ENCODE assay signal across 22 cellular contexts in genomic region chr12:56998316-56998715, GRCh38. TPM values are rescaled to one million over a fixed set of nuclear protein-coding genes. Genes with fewer than 3 reads are reported as not detected.
A peak's percentile ranks its signal among the peaks of the same experiment; 100 is the strongest.
DNase-seq lines count a peak whose midpoint lies in the region; ATAC-seq and TF ChIP-seq lines count a peak whose summit lies in the region.
"Had no signal": no experiment of that assay in that cellular context is flagged by ENCODE, and none has a peak within 500 bp of the region (broad histone marks: within the 10 kb centered on the region; RNA-seq: fewer than 3 reads in every experiment).

No MANE protein-coding gene starts in this region.

- POLR2A ChIA-PET in activated B cell treated with CpG ODN at 0.5 μM for 24 hours (lab: Charles Lee) = interaction anchor here (1.0 to 1.1 kb wide), 2 partner anchors 114 to 310 kb away, joined by 3 to 6 read pairs; partner anchors contain the start of genes PTGES3 and STAT6

- H3K4me1 Mint-ChIP-seq in natural killer cell treated with Interleukin-12 subunit alpha and Interleukin-12 subunit beta and Interleukin-15 and Interleukin-18, amount 100 ng/mL, for 72 hours (ENCODE audit: low read depth in 2 of 2) = peaks cover 44 to 45% of the 10 kb centered on the region in 2 donors
- H3K4me1 Mint-ChIP-seq in natural killer cell (peaks cover 15 to 35% of the 10 kb centered on the region in 2 donors), activated B cell treated with CpG ODN at 0.5 μM for 24 hours (peaks cover 38% of the 10 kb centered on the region)
- peaks cover 44% of the 10 kb centered on the region for H3K4me1 Mint-ChIP-seq in activated naive CD8-positive, alpha-beta T cell treated with anti-CD3 and anti-CD28 coated beads, Interleukin-2, amount 50 U/mL, for 24 hours
- H3K4me1 Mint-ChIP-seq in stimulated activated naive CD8-positive, alpha-beta T cell treated with anti-CD3 and anti-CD28 coated beads, Interleukin-15, amount 100 ng/mL, for 72 hours = peaks cover 61% of the 10 kb centered on the region

- CTCF ChIA-PET in activated B cell treated with CpG ODN at 0.5 μM for 24 hours (lab: Charles Lee) = interaction anchor here (0.8 to 3.9 kb wide), 3 partner anchors 10 to 240 kb away, joined by 3 to 23 read pairs (median 3); no protein-coding TSS in a partner anchor

- ATAC-seq in natural killer cell treated with Interleukin-12 subunit alpha and Interleukin-12 subunit beta and Interleukin-15 and Interleukin-18, amount 100 ng/mL, for 72 hours = no peak
- no peak for ATAC-seq in natural killer cell
- no peak for ATAC-seq in activated B cell treated with CpG ODN at 0.5 μM for 24 hours (ENCODE audit: low read depth)
- no peak for ATAC-seq in activated naive CD8-positive, alpha-beta T cell treated with anti-CD3 and anti-CD28 coated beads, Interleukin-2, amount 50 U/mL, for 24 hours
- ATAC-seq in stimulated activated naive CD8-positive, alpha-beta T cell treated with anti-CD3 and anti-CD28 coated beads, Interleukin-15, amount 100 ng/mL, for 72 hours = no peak
- no peak for ATAC-seq in HG03196 (IDR thresholded peaks at IDR 0.05; ENCODE audit: unreplicated experiment)
- no peak for ATAC-seq in GM19324 (IDR thresholded peaks at IDR 0.05; ENCODE audit: low FRiP score, unreplicated experiment)

- peak overlapping the region; percentile 74 for H3K4me3 Mint-ChIP-seq in natural killer cell treated with Interleukin-12 subunit alpha and Interleukin-12 subunit beta and Interleukin-15 and Interleukin-18, amount 100 ng/mL, for 72 hours
- H3K4me3 Mint-ChIP-seq in natural killer cell (no peak overlapping the region), activated B cell treated with CpG ODN at 0.5 μM for 24 hours (no peak overlapping the region)
- H3K4me3 Mint-ChIP-seq in activated naive CD8-positive, alpha-beta T cell treated with anti-CD3 and anti-CD28 coated beads, Interleukin-2, amount 50 U/mL, for 24 hours = no peak overlapping the region
- peak overlapping the region; percentile 9 to 57 for H3K4me3 Mint-ChIP-seq in stimulated activated naive CD8-positive, alpha-beta T cell treated with anti-CD3 and anti-CD28 coated beads, Interleukin-15, amount 100 ng/mL, for 72 hours

- H3K9me3 Mint-ChIP-seq in natural killer cell treated with Interleukin-12 subunit alpha and Interleukin-12 subunit beta and Interleukin-15 and Interleukin-18, amount 100 ng/mL, for 72 hours = no peaks in the 10 kb centered on the region
- H3K9me3 Mint-ChIP-seq in natural killer cell (no peaks in the 10 kb centered on the region), activated B cell treated with CpG ODN at 0.5 μM for 24 hours (no peaks in the 10 kb centered on the region)
- no peaks in the 10 kb centered on the region for H3K9me3 Mint-ChIP-seq in activated naive CD8-positive, alpha-beta T cell treated with anti-CD3 and anti-CD28 coated beads, Interleukin-2, amount 50 U/mL, for 24 hours
- no peaks in the 10 kb centered on the region for H3K9me3 Mint-ChIP-seq in stimulated activated naive CD8-positive, alpha-beta T cell treated with anti-CD3 and anti-CD28 coated beads, Interleukin-15, amount 100 ng/mL, for 72 hours

- peak overlapping the region; percentile 89 for H3K27ac Mint-ChIP-seq in natural killer cell treated with Interleukin-12 subunit alpha and Interleukin-12 subunit beta and Interleukin-15 and Interleukin-18, amount 100 ng/mL, for 72 hours
- H3K27ac Mint-ChIP-seq in natural killer cell = no peak overlapping the region
- H3K27ac Mint-ChIP-seq in activated B cell treated with CpG ODN at 0.5 μM for 24 hours = peak overlapping the region; percentile 82
- H3K27ac Mint-ChIP-seq in activated naive CD8-positive, alpha-beta T cell treated with anti-CD3 and anti-CD28 coated beads, Interleukin-2, amount 50 U/mL, for 24 hours = peak overlapping the region; percentile 52
- H3K27ac Mint-ChIP-seq in stimulated activated naive CD8-positive, alpha-beta T cell treated with anti-CD3 and anti-CD28 coated beads, Interleukin-15, amount 100 ng/mL, for 72 hours = peak overlapping the region; percentile 19 to 87

- H3K36me3 Mint-ChIP-seq in natural killer cell treated with Interleukin-12 subunit alpha and Interleukin-12 subunit beta and Interleukin-15 and Interleukin-18, amount 100 ng/mL, for 72 hours = peaks cover 7% of the 10 kb centered on the region
- no peaks in the 10 kb centered on the region for H3K36me3 Mint-ChIP-seq in natural killer cell
- peaks cover 56% of the 10 kb centered on the region for H3K36me3 Mint-ChIP-seq in activated B cell treated with CpG ODN at 0.5 μM for 24 hours (ENCODE audit: low read depth)
- H3K36me3 Mint-ChIP-seq in activated naive CD8-positive, alpha-beta T cell treated with anti-CD3 and anti-CD28 coated beads, Interleukin-2, amount 50 U/mL, for 24 hours (ENCODE audit: low read depth) = peaks cover 29% of the 10 kb centered on the region

- DNase-seq in natural killer cell treated with Interleukin-12 subunit alpha and Interleukin-12 subunit beta and Interleukin-15 and Interleukin-18, amount 100 ng/mL, for 72 hours (ENCODE audit: low spot score) = no peak
- no peak for DNase-seq in natural killer cell
- DNase-seq in activated B cell treated with CpG ODN at 0.5 μM for 24 hours = no peak
- DNase-seq in activated naive CD8-positive, alpha-beta T cell treated with anti-CD3 and anti-CD28 coated beads, Interleukin-2, amount 50 U/mL, for 24 hours = no peak
- no peak for DNase-seq in stimulated activated naive CD8-positive, alpha-beta T cell treated with anti-CD3 and anti-CD28 coated beads, Interleukin-15, amount 100 ng/mL, for 72 hours
- no peak for DNase-seq in middle frontal gyrus (ENCODE audit: extremely low spot score, low spot score)
- DNase-seq: dermis blood vessel endothelial cell, GF-D8, NCI-H187 treated with DMSO at 0.1 percent for 48 hours, PC-9, SHP77, stomach had no signal

- intact Hi-C loops in natural killer cell (cut with micrococcal nuclease) (no loop called here), activated B cell treated with CpG ODN at 0.5 μM for 24 hours (cut with micrococcal nuclease) (no loop called here)

- no peaks in the 10 kb centered on the region for H3K27me3 Mint-ChIP-seq in natural killer cell treated with Interleukin-12 subunit alpha and Interleukin-12 subunit beta and Interleukin-15 and Interleukin-18, amount 100 ng/mL, for 72 hours
- H3K27me3 Mint-ChIP-seq in natural killer cell (ENCODE audit: low read depth in 2 of 2) (no peaks in the 10 kb centered on the region), activated B cell treated with CpG ODN at 0.5 μM for 24 hours (no peaks in the 10 kb centered on the region)
- H3K27me3 Mint-ChIP-seq in activated naive CD8-positive, alpha-beta T cell treated with anti-CD3 and anti-CD28 coated beads, Interleukin-2, amount 50 U/mL, for 24 hours = no peaks in the 10 kb centered on the region
- no peaks in the 10 kb centered on the region for H3K27me3 Mint-ChIP-seq in stimulated activated naive CD8-positive, alpha-beta T cell treated with anti-CD3 and anti-CD28 coated beads, Interleukin-15, amount 100 ng/mL, for 72 hours

- TF ChIP-seq CTCF in natural killer cell (IDR thresholded peaks at IDR 0.05) (no peak), activated B cell treated with CpG ODN at 0.5 μM for 24 hours (IDR thresholded peaks at IDR 0.05) (no peak)

RNA-seq across cellular contexts. Expression of gene ZBTB39, which starts 8.0 kb away (rescaled TPM):
- 10 to 100 TPM in 1 of 2 donors, 1 to 10 TPM in 1; 8.1 to 12.1 TPM for total RNA-seq in natural killer cell treated with Interleukin-12 subunit alpha and Interleukin-12 subunit beta and Interleukin-15 and Interleukin-18, amount 100 ng/mL, for 72 hours
- total RNA-seq in natural killer cell (10 to 100 TPM in 2 of 3 donors, 1 to 10 TPM in 1; 9.5 to 17.6 (median 12.5) TPM), activated B cell treated with CpG ODN at 0.5 μM for 24 hours (12.6 and 13.3 TPM in 2 replicates)

RNA-seq across cellular contexts. Expression of gene TAC3, which starts 18.0 kb away (rescaled TPM):
- total RNA-seq in natural killer cell treated with Interleukin-12 subunit alpha and Interleukin-12 subunit beta and Interleukin-15 and Interleukin-18, amount 100 ng/mL, for 72 hours = under 1 TPM in 1 of 2 donors, not detected in 1; 0.45 TPM
- total RNA-seq in natural killer cell (not detected), activated B cell treated with CpG ODN at 0.5 μM for 24 hours (not detected in 2 replicates)
- total RNA-seq: cardiac septum, dermis blood vessel endothelial cell, endothelial cell of umbilical vein, HT1080, kidney epithelial cell, lung, myocyte, omental fat pad, PC-9, tibial nerve had no signal

RNA-seq across cellular contexts. Expression of gene RDH16, which starts 40.9 kb away (rescaled TPM):
- under 1 TPM; 0.52 to 0.78 TPM for total RNA-seq in natural killer cell treated with Interleukin-12 subunit alpha and Interleukin-12 subunit beta and Interleukin-15 and Interleukin-18, amount 100 ng/mL, for 72 hours
- total RNA-seq in natural killer cell = 1 to 10 TPM; 1.3 to 2.3 (median 1.6) TPM
- total RNA-seq in activated B cell treated with CpG ODN at 0.5 μM for 24 hours = 0.47 and 0.76 TPM in 2 replicates
- total RNA-seq: HT1080, kidney epithelial cell had no signal

RNA-seq across cellular contexts. Expression of gene MYO1A, which starts 51.6 kb away (rescaled TPM):
- total RNA-seq in natural killer cell treated with Interleukin-12 subunit alpha and Interleukin-12 subunit beta and Interleukin-15 and Interleukin-18, amount 100 ng/mL, for 72 hours = 1 to 10 TPM in 1 of 2 donors, under 1 TPM in 1; 0.48 to 2.5 TPM
- total RNA-seq in natural killer cell = 1 to 10 TPM in 1 of 3 donors, not detected in 2; 1.1 TPM
- total RNA-seq in activated B cell treated with CpG ODN at 0.5 μM for 24 hours = 0.39 and 0.71 TPM in 2 replicates
- total RNA-seq: dermis blood vessel endothelial cell, endothelial cell of umbilical vein, HT1080, kidney epithelial cell, myocyte, PC-9 had no signal

Comparison
In these comparisons a context has a peak if more than half of its experiments do, and no peak if none do; other contexts are left out.
1. H3K27ac Mint-ChIP-seq: peak in natural killer cell treated with Interleukin-12 subunit alpha and Interleukin-12 subunit beta and Interleukin-15 and Interleukin-18, amount 100 ng/mL, for 72 hours (2 of 2), activated B cell treated with CpG ODN at 0.5 μM for 24 hours (single experiment), activated naive CD8-positive, alpha-beta T cell treated with anti-CD3 and anti-CD28 coated beads, Interleukin-2, amount 50 U/mL, for 24 hours (single experiment) and stimulated activated naive CD8-positive, alpha-beta T cell treated with anti-CD3 and anti-CD28 coated beads, Interleukin-15, amount 100 ng/mL, for 72 hours (2 of 2); none in natural killer cell (0 of 2).
2. H3K4me3 Mint-ChIP-seq: peak in natural killer cell treated with Interleukin-12 subunit alpha and Interleukin-12 subunit beta and Interleukin-15 and Interleukin-18, amount 100 ng/mL, for 72 hours (single experiment) and stimulated activated naive CD8-positive, alpha-beta T cell treated with anti-CD3 and anti-CD28 coated beads, Interleukin-15, amount 100 ng/mL, for 72 hours (2 of 2); none in natural killer cell (single experiment), activated B cell treated with CpG ODN at 0.5 μM for 24 hours (single experiment) and activated naive CD8-positive, alpha-beta T cell treated with anti-CD3 and anti-CD28 coated beads, Interleukin-2, amount 50 U/mL, for 24 hours (single experiment).